27 cellular contexts compared by ENCODE assay signal in the genomic region with DNA sequence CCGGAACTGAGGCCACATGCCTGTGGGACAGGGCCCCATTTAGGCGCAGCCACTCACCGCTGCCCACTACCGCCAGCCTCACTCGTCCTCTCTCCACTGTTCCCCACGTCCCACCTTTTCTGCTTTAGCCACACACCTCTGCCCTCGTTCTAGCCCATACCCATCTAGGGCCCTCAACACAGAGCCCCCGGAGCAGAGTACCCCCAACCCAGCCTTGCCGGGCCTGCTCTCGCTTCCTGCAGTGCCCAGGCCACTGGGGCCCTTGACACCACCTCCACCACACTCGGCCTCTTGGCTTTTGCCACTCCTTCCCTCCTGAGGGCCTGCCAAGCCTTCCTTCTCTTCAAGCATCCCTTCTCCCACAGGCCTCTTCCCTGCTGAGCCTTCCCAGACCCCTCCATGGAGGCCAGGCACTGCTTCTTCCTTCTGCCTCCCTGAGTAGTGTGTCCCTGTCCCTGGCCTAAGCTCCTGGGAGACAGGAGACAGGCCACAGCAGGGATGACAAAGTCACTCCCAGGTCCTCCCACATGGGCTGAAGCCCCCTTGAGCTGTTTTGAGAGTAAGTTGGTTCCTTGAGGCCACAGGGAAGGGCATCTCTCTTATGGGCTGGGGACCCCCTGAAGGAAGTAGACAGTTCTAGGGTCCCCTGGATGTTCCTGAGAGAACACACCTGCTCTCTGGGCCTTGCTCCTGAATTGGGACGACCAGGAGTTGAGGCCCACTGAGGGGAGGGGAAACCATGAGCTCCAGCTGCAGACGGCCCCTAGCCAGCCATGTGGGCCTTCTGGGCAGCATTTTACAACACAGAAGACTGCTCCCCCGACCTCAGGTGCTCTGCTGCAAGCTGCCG. TPM values are rescaled to one million over a fixed set of nuclear protein-coding genes. Genes with fewer than 3 reads are reported as not detected.
DNase-seq lines count a peak whose midpoint lies in the region; ATAC-seq and TF ChIP-seq lines count a peak whose summit lies in the region.
"Had no signal": no experiment of that assay in that cellular context is flagged by ENCODE, and none has a peak within 500 bp of the region (broad histone marks: within the 10 kb centered on the region; RNA-seq: fewer than 3 reads in every experiment).

No MANE protein-coding gene starts in this region.

- H3K9me3 ChIP-seq in BLaER1 treated with 17β-estradiol and CSF1 and Interleukin-3, amounts not matched to agents 10 nM and 100 nM (replicated peaks in 1 of 11) = no peaks in the 10 kb centered on the region
- H3K9me3 ChIP-seq in CD4-positive, alpha-beta T cell (ENCODE audit: control insufficient read depth, low read length) = no peaks in the 10 kb centered on the region
- H3K9me3 ChIP-seq: tibial nerve had no signal

- H3K4me1 Mint-ChIP-seq in CD4-positive, alpha-beta T cell (ENCODE audit: low read depth) = no peaks in the 10 kb centered on the region
- H3K4me1 Mint-ChIP-seq: activated CD8-positive, alpha-beta memory T cell treated with anti-CD3 and anti-CD28 coated beads, Interleukin-2, amount 10 ng/mL, durations not matched to agents 7 days and 5 days; CD8-positive, alpha-beta memory T cell had no signal

- no peaks in the 10 kb centered on the region; a peak in 1 of 22 replicates for H3K36me3 ChIP-seq in BLaER1 treated with 17β-estradiol and CSF1 and Interleukin-3, amounts not matched to agents 10 nM and 100 nM
- H3K36me3 ChIP-seq: tibial nerve had no signal

- ATAC-seq in CD4-positive, alpha-beta T cell (ENCODE audit: poor library complexity) = no peak
- ATAC-seq in sciatic nerve = no peak
- no peak for ATAC-seq in SK-N-SH treated with all-trans-retinoic acid at 6 μM for 48 hours
- ATAC-seq: activated CD8-positive, alpha-beta memory T cell treated with anti-CD3 and anti-CD28 coated beads, Interleukin-2, amount 10 ng/mL, durations not matched to agents 7 days and 5 days; HCT116 had no signal

- intact Hi-C loops in CD4-positive, alpha-beta T cell (cut with DNase I, micrococcal nuclease) = no loop called here
- intact Hi-C loops in sciatic nerve (cut with DNase I) = no loop called here

- no peaks in the 10 kb centered on the region for H3K27me3 ChIP-seq in BLaER1 treated with 17β-estradiol and CSF1 and Interleukin-3, amounts not matched to agents 10 nM and 100 nM
- no peaks in the 10 kb centered on the region for H3K27me3 ChIP-seq in CD4-positive, alpha-beta T cell (ENCODE audit: control insufficient read depth, insufficient read depth, low read length)

- no peak overlapping the region for H3K4me3 ChIP-seq in BLaER1 treated with 17β-estradiol and CSF1 and Interleukin-3, amounts not matched to agents 10 nM and 100 nM
- no peak overlapping the region for H3K4me3 ChIP-seq in coronary artery
- H3K4me3 ChIP-seq: tibial nerve had no signal

- CTCF ChIA-PET in CD4-positive, alpha-beta T cell (lab: Charles Lee) = no interaction called here

- DNase-seq in CD4-positive, alpha-beta T cell = peak in 1 of 10 experiments; percentile 19
- DNase-seq in coronary artery (ENCODE audit: low spot score) (peak; percentile 70), sciatic nerve (ENCODE audit: low spot score) (peak; percentile 23), NCI-H1436 treated with DMSO at 0.1 percent for 48 hours (lab: John Stamatoyannopoulos, UW) (no peak), nucleus accumbens (lab: John Stamatoyannopoulos, UW) (no peak), dedifferentiated amniotic fluid mesenchymal stem cell (ENCODE audit: extremely low spot score) (no peak)
- DNase-seq: activated CD8-positive, alpha-beta memory T cell treated with anti-CD3 and anti-CD28 coated beads, Interleukin-2, amount 10 ng/mL, durations not matched to agents 7 days and 5 days; amniotic stem cell; midbrain; NCI-H1417 treated with DMSO at 0.1 percent for 48 hours; NCI-H510A treated with DMSO at 0.1 percent for 48 hours; NK-92 treated with Interleukin-12 subunit alpha and Interleukin-12 subunit beta, amount 100 ng/mL, for 24 hours; stimulated activated CD4-positive, alpha-beta T cell treated with anti-CD3 and anti-CD28 coated beads, Interleukin-1b, Interleukin-23, amount 100 ng/mL, for 48 hours; stimulated activated naive CD4-positive, alpha-beta T cell; T-helper 9 cell had no signal

- H3K4me1 ChIP-seq in BLaER1 treated with 17β-estradiol and CSF1 and Interleukin-3, amounts not matched to agents 10 nM and 100 nM = peaks cover 22 to 46% (median 34%) of the 10 kb centered on the region in 10 experiments; a peak in 19 of 20 replicates
- H3K4me1 ChIP-seq: tibial nerve had no signal

- no peak for TF ChIP-seq CTCF in CD4-positive, alpha-beta T cell (IDR thresholded peaks at IDR 0.05)
- no peak for TF ChIP-seq CTCF in coronary artery (IDR thresholded peaks at IDR 0.05)

- 0 out of 22 replicates have a peak overlapping the region, but pooled peaks of 3 of the 11 experiments have one; percentile 2 to 5 (median 4) for H3K9ac ChIP-seq in BLaER1 treated with 17β-estradiol and CSF1 and Interleukin-3, amounts not matched to agents 10 nM and 100 nM

- peaks cover 5% of the 10 kb centered on the region for H3K27me3 Mint-ChIP-seq in CD4-positive, alpha-beta T cell
- H3K27me3 Mint-ChIP-seq: activated CD8-positive, alpha-beta memory T cell treated with anti-CD3 and anti-CD28 coated beads, Interleukin-2, amount 10 ng/mL, durations not matched to agents 7 days and 5 days had no signal

- H3K4me2 ChIP-seq in BLaER1 treated with 17β-estradiol and CSF1 and Interleukin-3, amounts not matched to agents 10 nM and 100 nM = peak overlapping the region; percentile 0 to 71 (median 59); a peak in 20 of 22 replicates

- H3K27ac ChIP-seq in BLaER1 treated with 17β-estradiol and CSF1 and Interleukin-3, amounts not matched to agents 10 nM and 100 nM = peak overlapping the region in 2 of 11 experiments; percentile 11 to 35; a peak in 2 of 22 replicates
- H3K27ac ChIP-seq in CD4-positive, alpha-beta T cell (ENCODE audit: low read depth, low read length) = no peak overlapping the region
- H3K27ac ChIP-seq in coronary artery = no peak overlapping the region
- H3K27ac ChIP-seq: tibial nerve had no signal

- POLR2A ChIA-PET in CD4-positive, alpha-beta T cell (lab: Charles Lee) = no interaction called here

- no peak overlapping the region for H3K4me3 Mint-ChIP-seq in CD4-positive, alpha-beta T cell
- H3K4me3 Mint-ChIP-seq: activated CD8-positive, alpha-beta memory T cell treated with anti-CD3 and anti-CD28 coated beads, Interleukin-2, amount 10 ng/mL, durations not matched to agents 7 days and 5 days; CD8-positive, alpha-beta memory T cell; dendritic cell treated with granulocyte-macrophage colony-stimulating factor and Interleukin-4, amounts not matched to agents 40 ng/mL and 50 ng/mL, for 4 days; nephron had no signal

- H3K9me3 Mint-ChIP-seq in CD4-positive, alpha-beta T cell = no peaks in the 10 kb centered on the region
- H3K9me3 Mint-ChIP-seq: dendritic cell treated with granulocyte-macrophage colony-stimulating factor and Interleukin-4, amounts not matched to agents 40 ng/mL and 50 ng/mL, for 4 days; nephron had no signal

- peaks cover 5% of the 10 kb centered on the region for H3K36me3 Mint-ChIP-seq in CD4-positive, alpha-beta T cell (ENCODE audit: low read depth)
- H3K36me3 Mint-ChIP-seq: activated CD8-positive, alpha-beta memory T cell treated with anti-CD3 and anti-CD28 coated beads, Interleukin-2, amount 10 ng/mL, durations not matched to agents 7 days and 5 days; CD8-positive, alpha-beta memory T cell had no signal

- H4K20me1 ChIP-seq in BLaER1 treated with 17β-estradiol and CSF1 and Interleukin-3, amounts not matched to agents 10 nM and 100 nM = no peaks in the 10 kb centered on the region

- H3K27ac Mint-ChIP-seq in CD4-positive, alpha-beta T cell = peak overlapping the region; percentile 63
- H3K27ac Mint-ChIP-seq: activated CD8-positive, alpha-beta memory T cell treated with anti-CD3 and anti-CD28 coated beads, Interleukin-2, amount 10 ng/mL, durations not matched to agents 7 days and 5 days; dendritic cell treated with granulocyte-macrophage colony-stimulating factor and Interleukin-4, amounts not matched to agents 40 ng/mL and 50 ng/mL, for 4 days; progenitor cell of endocrine pancreas had no signal

TF ChIP-seq in SK-N-SH treated with all-trans-retinoic acid at 6 μM for 48 hours, 23 proteins besides CTCF, POLR2A, EP300 and RAD21:
- TF ChIP-seq, protein P1, sequence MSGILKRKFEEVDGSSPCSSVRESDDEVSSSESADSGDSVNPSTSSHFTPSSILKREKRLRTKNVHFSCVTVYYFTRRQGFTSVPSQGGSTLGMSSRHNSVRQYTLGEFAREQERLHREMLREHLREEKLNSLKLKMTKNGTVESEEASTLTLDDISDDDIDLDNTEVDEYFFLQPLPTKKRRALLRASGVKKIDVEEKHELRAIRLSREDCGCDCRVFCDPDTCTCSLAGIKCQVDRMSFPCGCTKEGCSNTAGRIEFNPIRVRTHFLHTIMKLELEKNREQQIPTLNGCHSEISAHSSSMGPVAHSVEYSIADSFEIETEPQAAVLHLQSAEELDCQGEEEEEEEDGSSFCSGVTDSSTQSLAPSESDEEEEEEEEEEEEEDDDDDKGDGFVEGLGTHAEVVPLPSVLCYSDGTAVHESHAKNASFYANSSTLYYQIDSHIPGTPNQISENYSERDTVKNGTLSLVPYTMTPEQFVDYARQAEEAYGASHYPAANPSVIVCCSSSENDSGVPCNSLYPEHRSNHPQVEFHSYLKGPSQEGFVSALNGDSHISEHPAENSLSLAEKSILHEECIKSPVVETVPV (CRISPR knock-in tag; IDR thresholded peaks at IDR 0.05) = no peak

RNA-seq across cellular contexts. Expression of a gene that starts 4.4 kb away (rescaled TPM):
- total RNA-seq in CD4-positive, alpha-beta T cell = not detected
- total RNA-seq in sciatic nerve = 0.13 TPM
- total RNA-seq: activated CD8-positive, alpha-beta memory T cell treated with anti-CD3 and anti-CD28 coated beads, Interleukin-2, amount 10 ng/mL, durations not matched to agents 7 days and 5 days; bronchial epithelial cell; CD8-positive, alpha-beta memory T cell; MCF 10A; RPMI7951; skeletal muscle tissue had no signal

RNA-seq across cellular contexts. Expression of a gene that starts 12.1 kb away (rescaled TPM):
- total RNA-seq in CD4-positive, alpha-beta T cell = 1 to 10 TPM in 1 of 2 experiments, under 1 TPM in 1; 0.92 to 1.2 TPM
- 0.76 TPM for total RNA-seq in sciatic nerve
- total RNA-seq: activated CD8-positive, alpha-beta memory T cell treated with anti-CD3 and anti-CD28 coated beads, Interleukin-2, amount 10 ng/mL, durations not matched to agents 7 days and 5 days; RPMI7951 had no signal

RNA-seq across cellular contexts. Expression of a gene that starts 19.8 kb away (rescaled TPM):
- 10 to 100 TPM; 45.8 to 47.6 TPM for total RNA-seq in CD4-positive, alpha-beta T cell
- total RNA-seq in sciatic nerve = 18.5 TPM

Comparison
In these comparisons a context has a peak if more than half of its experiments do, and no peak if none do; other contexts are left out.
1. DNase-seq: peak in coronary artery (single experiment) and sciatic nerve (single experiment); none in NCI-H1436 treated with DMSO at 0.1 percent for 48 hours (single experiment), nucleus accumbens (0 of 56) and dedifferentiated amniotic fluid mesenchymal stem cell (single experiment).